Comparison of ENCODE assay signal across 8 cellular contexts in genomic region chr10:5808783-5809392, GRCh38. TPM values are rescaled to one million over a fixed set of nuclear protein-coding genes. Genes with fewer than 3 reads are reported as not detected.
DNase-seq lines count a peak whose midpoint lies in the region; ATAC-seq and TF ChIP-seq lines count a peak whose summit lies in the region.
"Not testable (repeated sequence)": the region's sequence is repeated elsewhere in the genome, so short reads cannot be mapped to it uniquely, and the experiment has no call there.

No MANE protein-coding gene starts in this region.

- not testable (repeated sequence) for H3K27me3 Mint-ChIP-seq in activated T-cell treated with anti-CD3 and anti-CD28 coated beads, Interleukin-2, amount 50 U/mL, for 24 hours; MCF 10A (ENCODE audit: insufficient read depth, unreplicated experiment); nephron (ENCODE audit: low read depth); stimulated activated naive B cell treated with anti-CD40 and anti-IgM and Interleukin-4, amounts not matched to agents 10 μg/mL and 1 μg/mL and 100 μg/mL, for 72 hours

- peaks cover 36% of the 10 kb centered on the region for H3F3A ChIP-seq in SU-DHL-6 (ENCODE audit: insufficient read depth)

- intact Hi-C loops in MCF 10A (cut with micrococcal nuclease): not testable (repeated sequence)

- not testable (repeated sequence) for ATAC-seq in stimulated activated naive B cell treated with anti-CD40 and anti-IgM and Interleukin-4, amounts not matched to agents 10 μg/mL and 1 μg/mL and 100 μg/mL, for 72 hours (replicated peaks)

- H3K9ac ChIP-seq in BLaER1 treated with 17β-estradiol and CSF1 and Interleukin-3, amounts not matched to agents 10 nM and 100 nM: peak overlapping the region in 4 of 11 experiments; percentile 15 to 99 (median 60); a peak in 4 of 22 replicates
- peak overlapping the region; percentile 100 for H3K9ac ChIP-seq in SU-DHL-6 (ENCODE audit: low read length)

- H3K27me3 ChIP-seq in BLaER1 treated with 17β-estradiol and CSF1 and Interleukin-3, amounts not matched to agents 10 nM and 100 nM; SU-DHL-6 (ENCODE audit: low read length); cardiac muscle cell: not testable (repeated sequence)

- H3K36me3 Mint-ChIP-seq in activated T-cell treated with anti-CD3 and anti-CD28 coated beads, Interleukin-2, amount 50 U/mL, for 24 hours (ENCODE audit: low read depth): peaks cover 84% of the 10 kb centered on the region
- peaks cover 22% of the 10 kb centered on the region for H3K36me3 Mint-ChIP-seq in MCF 10A (ENCODE audit: insufficient read depth, unreplicated experiment)
- peaks cover 27% of the 10 kb centered on the region for H3K36me3 Mint-ChIP-seq in nephron (ENCODE audit: low read depth)
- H3K36me3 Mint-ChIP-seq in stimulated activated naive B cell treated with anti-CD40 and anti-IgM and Interleukin-4, amounts not matched to agents 10 μg/mL and 1 μg/mL and 100 μg/mL, for 72 hours: peaks cover 51 to 66% of the 10 kb centered on the region in 2 donors

- H3K9me3 Mint-ChIP-seq in activated T-cell treated with anti-CD3 and anti-CD28 coated beads, Interleukin-2, amount 50 U/mL, for 24 hours; MCF 10A (ENCODE audit: unreplicated experiment); nephron; stimulated activated naive B cell treated with anti-CD40 and anti-IgM and Interleukin-4, amounts not matched to agents 10 μg/mL and 1 μg/mL and 100 μg/mL, for 72 hours: not testable (repeated sequence)

- not testable (repeated sequence) for BruUV-seq in MCF 10A (replicated peaks; lab: Mats Ljungman, UMichigan)

- peaks cover 86 to 91% (median 89%) of the 10 kb centered on the region in 11 experiments for H4K20me1 ChIP-seq in BLaER1 treated with 17β-estradiol and CSF1 and Interleukin-3, amounts not matched to agents 10 nM and 100 nM
- H4K20me1 ChIP-seq in SU-DHL-6 (ENCODE audit: low read depth, low read length): peaks cover 57% of the 10 kb centered on the region

- peaks cover 95% of the 10 kb centered on the region for H3K79me2 ChIP-seq in SU-DHL-6 (ENCODE audit: insufficient read depth, low read length)

- POLR2A ChIA-PET in HEK293 (lab: Yijun Ruan, JAX): interaction anchor here (0.7 to 3.4 kb wide), 2 partner anchors 72 to 81 kb away, joined by 6 to 21 read pairs; partner anchors contain the start of genes ANKRD16 and FBH1
- POLR2A ChIA-PET in MCF 10A (lab: Yijun Ruan, JAX): interaction anchor here (0.7 to 6.9 kb wide), 3 partner anchors 9 to 135 kb away, joined by 3 to 118 read pairs (median 28); partner anchors contain the start of genes ANKRD16 and FBH1

- H2AFZ ChIP-seq in SU-DHL-6 (ENCODE audit: low read depth, low read length, severe bottlenecking): not testable (repeated sequence)

- H3K27ac ChIP-seq in BLaER1 treated with 17β-estradiol and CSF1 and Interleukin-3, amounts not matched to agents 10 nM and 100 nM; HEK293 (ENCODE audit: extremely low read depth, low read depth, low read length); SU-DHL-6 (ENCODE audit: low read depth, low read length): not testable (repeated sequence)
- peak overlapping the region; percentile 54 for H3K27ac ChIP-seq in cardiac muscle cell

- not testable (repeated sequence) for H3K9me2 ChIP-seq in SU-DHL-6 (replicated peaks; ENCODE audit: insufficient read depth, low read length)

- H3K27ac Mint-ChIP-seq in activated T-cell treated with anti-CD3 and anti-CD28 coated beads, Interleukin-2, amount 50 U/mL, for 24 hours: peak overlapping the region; percentile 50
- H3K27ac Mint-ChIP-seq in MCF 10A (ENCODE audit: low read depth, unreplicated experiment) (peak overlapping the region; percentile 30), nephron (peak overlapping the region in 2 of 3 experiments; percentile 2 to 11)
- H3K27ac Mint-ChIP-seq in stimulated activated naive B cell treated with anti-CD40 and anti-IgM and Interleukin-4, amounts not matched to agents 10 μg/mL and 1 μg/mL and 100 μg/mL, for 72 hours: not testable (repeated sequence)

- peak overlapping the region; percentile 89 for H3K4me3 Mint-ChIP-seq in activated T-cell treated with anti-CD3 and anti-CD28 coated beads, Interleukin-2, amount 50 U/mL, for 24 hours
- H3K4me3 Mint-ChIP-seq in MCF 10A (ENCODE audit: unreplicated experiment) (peak overlapping the region; percentile 84), nephron (peak overlapping the region in 1 of 3 experiments; percentile 5)
- peak overlapping the region; percentile 92 to 99 for H3K4me3 Mint-ChIP-seq in stimulated activated naive B cell treated with anti-CD40 and anti-IgM and Interleukin-4, amounts not matched to agents 10 μg/mL and 1 μg/mL and 100 μg/mL, for 72 hours

- H3K36me3 ChIP-seq in BLaER1 treated with 17β-estradiol and CSF1 and Interleukin-3, amounts not matched to agents 10 nM and 100 nM: peaks cover 18 to 62% (median 43%) of the 10 kb centered on the region in 11 experiments
- H3K36me3 ChIP-seq in HEK293 (ENCODE audit: control insufficient read depth in 2 of 2, insufficient read depth in 1 of 2, low read length in 2 of 2): peaks cover 7 to 17% of the 10 kb centered on the region in 2 experiments; a peak in 2 of 3 replicates
- H3K36me3 ChIP-seq in SU-DHL-6 (ENCODE audit: low read length); cardiac muscle cell: not testable (repeated sequence)

- not testable (repeated sequence) for H3K9me3 ChIP-seq in BLaER1 treated with 17β-estradiol and CSF1 and Interleukin-3, amounts not matched to agents 10 nM and 100 nM (replicated peaks in 1 of 11); HEK293 (ENCODE audit: control insufficient read depth, insufficient read depth, low read depth, low read length); SU-DHL-6 (ENCODE audit: insufficient read depth, low read length); cardiac muscle cell (ENCODE audit: low read depth)

- TF ChIP-seq CTCF in HEK293 (tag by site-specific recombination; IDR thresholded peaks at IDR 0.05); SU-DHL-6 (IDR thresholded peaks at IDR 0.05; ENCODE audit: insufficient read depth, low read length, poor library complexity, severe bottlenecking); MCF 10A (IDR thresholded peaks at IDR 0.05; ENCODE audit: unreplicated experiment); cardiac muscle cell (IDR thresholded peaks at IDR 0.05; ENCODE audit: low read depth, low read length); nephron (IDR thresholded peaks at IDR 0.05; ENCODE audit: unreplicated experiment in 3 of 3): not testable (repeated sequence)

- DNase-seq in activated T-cell treated with anti-CD3 and anti-CD28 coated beads, Interleukin-2, amount 50 U/mL, for 24 hours; MCF 10A (ENCODE audit: unreplicated experiment); cardiac muscle cell (ENCODE audit: low read depth in 1 of 2, low spot score in 1 of 2); stimulated activated naive B cell treated with anti-CD40 and anti-IgM and Interleukin-4, amounts not matched to agents 10 μg/mL and 1 μg/mL and 100 μg/mL, for 72 hours: not testable (repeated sequence)

- H3K4me3 ChIP-seq in BLaER1 treated with 17β-estradiol and CSF1 and Interleukin-3, amounts not matched to agents 10 nM and 100 nM; HEK293 (ENCODE audit: low read depth, low read length); cardiac muscle cell: not testable (repeated sequence)
- peak overlapping the region; percentile 99 for H3K4me3 ChIP-seq in SU-DHL-6 (ENCODE audit: insufficient read depth, low read length, poor library complexity, severe bottlenecking)

- H3K4me1 Mint-ChIP-seq in activated T-cell treated with anti-CD3 and anti-CD28 coated beads, Interleukin-2, amount 50 U/mL, for 24 hours (ENCODE audit: low read depth): peaks cover 57% of the 10 kb centered on the region
- H3K4me1 Mint-ChIP-seq in MCF 10A (ENCODE audit: insufficient read depth, unreplicated experiment): peaks cover 35% of the 10 kb centered on the region
- H3K4me1 Mint-ChIP-seq in nephron: peaks cover 48% of the 10 kb centered on the region
- H3K4me1 Mint-ChIP-seq in stimulated activated naive B cell treated with anti-CD40 and anti-IgM and Interleukin-4, amounts not matched to agents 10 μg/mL and 1 μg/mL and 100 μg/mL, for 72 hours: peaks cover 29 to 56% of the 10 kb centered on the region in 2 donors

- H3K4me1 ChIP-seq in BLaER1 treated with 17β-estradiol and CSF1 and Interleukin-3, amounts not matched to agents 10 nM and 100 nM: peaks cover 35 to 68% (median 51%) of the 10 kb centered on the region in 10 experiments
- H3K4me1 ChIP-seq in HEK293 (ENCODE audit: control insufficient read depth, insufficient read depth, low read length): not testable (repeated sequence)
- H3K4me1 ChIP-seq in cardiac muscle cell (ENCODE audit: low read depth): peaks cover 44% of the 10 kb centered on the region

- CTCF ChIA-PET in HEK293 (lab: Yijun Ruan, JAX): not testable (repeated sequence)
- CTCF ChIA-PET in MCF 10A (lab: Yijun Ruan, JAX): interaction anchor here (0.6 to 1.1 kb wide), 3 partner anchors 31 to 65 kb away, joined by 3 to 5 read pairs (median 3); no protein-coding TSS in a partner anchor

- H3K4me2 ChIP-seq in BLaER1 treated with 17β-estradiol and CSF1 and Interleukin-3, amounts not matched to agents 10 nM and 100 nM: peak overlapping the region; percentile 75 to 98 (median 93); a peak in 21 of 22 replicates
- peak overlapping the region; percentile 86 for H3K4me2 ChIP-seq in SU-DHL-6 (ENCODE audit: low read depth, low read length, poor library complexity, severe bottlenecking)

TF ChIP-seq in HEK293, 187 proteins besides CTCF, POLR2A, EP300 and RAD21:
- TF ChIP-seq ZNF664 (tag by site-specific recombination; IDR thresholded peaks at IDR 0.05) (peak; percentile 91), ZNF121 (tag by site-specific recombination; IDR thresholded peaks at IDR 0.05) (peak; percentile 83)

RNA-seq across cellular contexts. Expression of gene GDI2, which starts 4.3 kb away (rescaled TPM):
- total RNA-seq in MCF 10A (2022): 173 and 200 TPM in 2 replicates
- total RNA-seq in cardiac muscle cell: 218 and 234 TPM in 2 replicates
- 182 and 230 TPM in 2 replicates for polyA plus RNA-seq in cardiac muscle cell
